19 cellular contexts compared by ENCODE assay signal in the genomic region with DNA sequence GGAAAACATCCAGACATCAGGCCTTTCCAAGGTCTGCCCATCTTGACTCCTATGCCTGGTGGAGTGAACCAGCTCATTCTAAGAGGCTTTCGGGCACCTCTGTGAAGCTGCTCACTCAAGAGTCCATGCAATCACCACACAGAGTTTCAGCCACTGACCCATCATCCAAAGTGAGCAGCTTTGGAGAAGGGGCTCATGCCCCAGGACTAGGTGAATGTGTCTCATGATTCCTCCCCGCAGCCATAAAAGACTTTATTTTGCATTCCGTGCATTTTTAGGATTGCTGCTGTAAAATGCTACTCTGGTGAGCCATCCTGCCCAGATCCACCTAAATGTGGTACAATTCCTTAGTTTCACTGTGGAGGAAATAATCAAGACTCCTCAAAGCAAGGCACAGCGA. TPM values are rescaled to one million over a fixed set of nuclear protein-coding genes. Genes with fewer than 3 reads are reported as not detected.
DNase-seq lines count a peak whose midpoint lies in the region; ATAC-seq, FAIRE-seq and TF ChIP-seq lines count a peak whose summit lies in the region.
"Had no signal": no experiment of that assay in that cellular context is flagged by ENCODE, and none has a peak within 500 bp of the region (broad histone marks: within the 10 kb centered on the region; RNA-seq: fewer than 3 reads in every experiment).

No MANE protein-coding gene starts in this region.

- H3K4me2 ChIP-seq in trophoblast cell (ENCODE audit: low read length) (peak overlapping the region; percentile 13), neuronal stem cell (ENCODE audit: insufficient read depth, low read length, poor library complexity, severe bottlenecking) (no peak overlapping the region)

- ATAC-seq in HG03095 (IDR thresholded peaks at IDR 0.05; ENCODE audit: unreplicated experiment) (no peak), HG03039 (IDR thresholded peaks at IDR 0.05; ENCODE audit: unreplicated experiment) (no peak)
- ATAC-seq: gastrocnemius medialis, HepG2 had no signal

- H2BK120ac ChIP-seq in trophoblast cell (ENCODE audit: insufficient read depth, low read length, poor library complexity) (peak overlapping the region; percentile 89), neuronal stem cell (ENCODE audit: low read depth, low read length) (no peak overlapping the region)

- H3K27me3 Mint-ChIP-seq in Caco-2 (ENCODE audit: insufficient read depth, unreplicated experiment), result no peaks in the 10 kb centered on the region

- H3K4ac ChIP-seq in trophoblast cell (ENCODE audit: low read depth, low read length) (peak overlapping the region; percentile 33), neuronal stem cell (ENCODE audit: low read length) (no peak overlapping the region)

- H2BK15ac ChIP-seq in neuronal stem cell (ENCODE audit: low read length), result no peak overlapping the region

- peak overlapping the region; percentile 65 for H4K8ac ChIP-seq in trophoblast cell (ENCODE audit: low read depth, low read length)
- H4K8ac ChIP-seq in neuronal stem cell (ENCODE audit: low read depth, low read length), result no peak overlapping the region

- H3K23ac ChIP-seq in trophoblast cell (ENCODE audit: low read length), result no peak overlapping the region
- H3K23ac ChIP-seq in neuronal stem cell (ENCODE audit: low read depth, low read length, poor library complexity), result no peak overlapping the region

- H3K4me3 ChIP-seq in Caco-2 (ENCODE audit: low read depth, low read length), result no peak overlapping the region
- H3K4me3 ChIP-seq in HUES6 (ENCODE audit: low read depth, low read length), result no peak overlapping the region
- H3K4me3 ChIP-seq in bronchial epithelial cell (ENCODE audit: low read depth, low read length), result no peak overlapping the region
- H3K4me3 ChIP-seq in trophoblast cell (ENCODE audit: low read depth, low read length), result no peak overlapping the region
- H3K4me3 ChIP-seq in neuronal stem cell (ENCODE audit: low read length in 2 of 2), result no peak overlapping the region
- H3K4me3 ChIP-seq: gastrocnemius medialis, SK-N-MC had no signal

- peaks cover 7% of the 10 kb centered on the region for H3K36me3 Mint-ChIP-seq in Caco-2 (ENCODE audit: insufficient read depth, unreplicated experiment)

- H3K9me3 Mint-ChIP-seq in Caco-2 (ENCODE audit: unreplicated experiment), result peaks cover 9% of the 10 kb centered on the region

- TF ChIP-seq CTCF in Caco-2 (IDR thresholded peaks at IDR 0.05; ENCODE audit: insufficient read depth in 1 of 2, low read depth in 1 of 2, low read length in 1 of 2, severe bottlenecking in 1 of 2, unreplicated experiment in 1 of 2), result no peak
- TF ChIP-seq CTCF in bronchial epithelial cell (IDR thresholded peaks at IDR 0.05; ENCODE audit: insufficient read depth, low read length, severe bottlenecking), result no peak

- H2AFZ ChIP-seq in trophoblast cell (ENCODE audit: insufficient read depth, low read length, poor library complexity), result peak overlapping the region; percentile 45
- no peak overlapping the region for H2AFZ ChIP-seq in neuronal stem cell (ENCODE audit: low read length)

- H3K27ac Mint-ChIP-seq in Caco-2 (ENCODE audit: unreplicated experiment), result peak overlapping the region; percentile 89

- CTCF ChIA-PET in Caco-2 (lab: Charles Lee), result no interaction called here

- peaks cover 1% of the 10 kb centered on the region for H3K79me2 ChIP-seq in trophoblast cell (ENCODE audit: control insufficient read depth, insufficient read depth, low read length, poor library complexity)

- WGBS in trophoblast cell (ENCODE audit: extremely low coverage, insufficient coverage, insufficient read length), result no CpG with 5 or more reads among the region's 4 CpGs
- WGBS in neuronal stem cell (ENCODE audit: extremely low coverage in 2 of 2, insufficient read length in 2 of 2, insufficient replicate concordance in 1 of 2), 2 donors, result no CpG with 5 or more reads among the region's 4 CpGs

- H3K4me3 Mint-ChIP-seq in Caco-2 (ENCODE audit: unreplicated experiment), result peak overlapping the region; percentile 4

- peaks cover 42% of the 10 kb centered on the region for H3K4me1 Mint-ChIP-seq in Caco-2 (ENCODE audit: low read depth, unreplicated experiment)

- no peaks in the 10 kb centered on the region for H3K9me3 ChIP-seq in Caco-2
- H3K9me3 ChIP-seq in HUES6 (ENCODE audit: control insufficient read depth, insufficient read depth, low read depth, low read length), result no peaks in the 10 kb centered on the region
- H3K9me3 ChIP-seq in trophoblast cell (ENCODE audit: insufficient read depth, low read depth, low read length), result no peaks in the 10 kb centered on the region
- no peaks in the 10 kb centered on the region for H3K9me3 ChIP-seq in neuronal stem cell (replicated peaks in 1 of 2; ENCODE audit: control insufficient read depth in 2 of 2, insufficient read depth in 1 of 2, low read depth in 1 of 2, low read length in 2 of 2)
- H3K9me3 ChIP-seq: gastrocnemius medialis had no signal

- H3K14ac ChIP-seq in trophoblast cell (ENCODE audit: low read length) (peak overlapping the region; percentile 79), neuronal stem cell (ENCODE audit: low read length) (no peak overlapping the region)

- POLR2A ChIA-PET in Caco-2 (lab: Charles Lee), result interaction anchor here (0.6 to 1.5 kb wide), 2 partner anchors 10 to 157 kb away, joined by 4 to 9 read pairs; no protein-coding TSS in a partner anchor

- FAIRE-seq in bronchial epithelial cell (lab: Jason Lieb, UNC), result peak; percentile 18
- FAIRE-seq: HepG2, TTC549 had no signal

- H2BK12ac ChIP-seq in trophoblast cell (ENCODE audit: low read length), result peak overlapping the region; percentile 72
- no peak overlapping the region for H2BK12ac ChIP-seq in neuronal stem cell (ENCODE audit: low read length)

- H3K27me3 ChIP-seq in Caco-2 (replicated peaks; ENCODE audit: control insufficient read depth, insufficient read depth, low read length) (no peaks in the 10 kb centered on the region), HUES6 (ENCODE audit: control insufficient read depth, insufficient read depth, low read length) (no peaks in the 10 kb centered on the region), bronchial epithelial cell (ENCODE audit: control insufficient read depth, insufficient read depth, low read length) (no peaks in the 10 kb centered on the region), trophoblast cell (ENCODE audit: insufficient read depth, low read length) (no peaks in the 10 kb centered on the region), neuronal stem cell (ENCODE audit: control insufficient read depth in 3 of 3, insufficient read depth in 3 of 3, low read depth in 1 of 3, low read length in 3 of 3) (peaks cover 0 to 33% (median 0%) of the 10 kb centered on the region in 3 experiments)
- H3K27me3 ChIP-seq: gastrocnemius medialis had no signal

- H2AK5ac ChIP-seq in trophoblast cell (ENCODE audit: low read length), result peak overlapping the region; percentile 66
- no peak overlapping the region for H2AK5ac ChIP-seq in neuronal stem cell (ENCODE audit: low read depth, low read length)

- H4K91ac ChIP-seq in trophoblast cell (ENCODE audit: low read depth, low read length), result peak overlapping the region; percentile 91
- no peak overlapping the region for H4K91ac ChIP-seq in neuronal stem cell (ENCODE audit: low read depth, low read length, poor library complexity)

- H3K27ac ChIP-seq in HUES6 (ENCODE audit: low read depth, low read length), result no peak overlapping the region
- H3K27ac ChIP-seq in trophoblast cell (ENCODE audit: low read depth, low read length), result peak overlapping the region; percentile 84
- no peak overlapping the region for H3K27ac ChIP-seq in neuronal stem cell (replicated peaks; ENCODE audit: low read length)
- H3K27ac ChIP-seq: gastrocnemius medialis, SK-N-MC had no signal

- peaks cover 53% of the 10 kb centered on the region for H3K4me1 ChIP-seq in Caco-2
- H3K4me1 ChIP-seq in HUES6 (ENCODE audit: control insufficient read depth, insufficient read depth, low read length), result peaks cover 28% of the 10 kb centered on the region
- peaks cover 10 to 24% of the 10 kb centered on the region in 2 experiments for H3K4me1 ChIP-seq in trophoblast cell (ENCODE audit: control insufficient read depth in 1 of 2, insufficient read depth in 2 of 2, low read length in 2 of 2)
- H3K4me1 ChIP-seq in neuronal stem cell (ENCODE audit: control insufficient read depth in 2 of 2, insufficient read depth in 1 of 2, low read depth in 1 of 2, low read length in 2 of 2), result peaks cover 0 to 3% of the 10 kb centered on the region in 2 donors
- H3K4me1 ChIP-seq: gastrocnemius medialis had no signal

- intact Hi-C loops in Caco-2 (cut with micrococcal nuclease; ENCODE audit: unreplicated experiment) (loop anchor here (1.0 kb wide), 1 partner anchor 10 kb away; no protein-coding TSS in a partner anchor), head of caudate nucleus (cut with DNase I) (no loop called here)

- DNase-seq in Caco-2 (peak; percentile 63 to 70), bronchial epithelial cell (ENCODE audit: low read depth) (no peak), trophoblast cell (peak; percentile 75 to 92), head of caudate nucleus (no peak), neuronal stem cell (ENCODE audit: low spot score) (no peak)
- DNase-seq: activated naive CD4-positive, alpha-beta T cell; C1 segment of cervical spinal cord; DMS79; gastrocnemius medialis; NCI-H1436; NCI-H2227 treated with DMSO at 0.1 percent for 48 hours; occipital lobe; stimulated activated CD4-positive, alpha-beta T cell treated with anti-CD3 and anti-CD28 coated beads, Interleukin-12 subunit alpha, Interleukin-12 subunit beta, amount 100 ng/mL, for 4 hours had no signal

- H3K79me1 ChIP-seq in trophoblast cell (ENCODE audit: low read length) (peaks cover 32% of the 10 kb centered on the region), neuronal stem cell (ENCODE audit: low read depth, low read length) (no peaks in the 10 kb centered on the region)

- H3K18ac ChIP-seq in trophoblast cell (ENCODE audit: low read length) (peak overlapping the region; percentile 69), neuronal stem cell (ENCODE audit: low read length) (no peak overlapping the region)

- BruUV-seq in Caco-2 (replicated peaks; lab: Mats Ljungman, UMichigan), result TSS peak; percentile 32

- H3K36me3 ChIP-seq in Caco-2 (ENCODE audit: control insufficient read depth, insufficient read depth, low read length), result no peaks in the 10 kb centered on the region
- no peaks in the 10 kb centered on the region for H3K36me3 ChIP-seq in HUES6 (ENCODE audit: control insufficient read depth, insufficient read depth, low read length)
- H3K36me3 ChIP-seq in bronchial epithelial cell (ENCODE audit: control insufficient read depth, insufficient read depth, low read length), result no peaks in the 10 kb centered on the region
- no peaks in the 10 kb centered on the region for H3K36me3 ChIP-seq in trophoblast cell (ENCODE audit: control insufficient read depth in 1 of 2, insufficient read depth in 2 of 2, low read length in 2 of 2)
- H3K36me3 ChIP-seq in neuronal stem cell (replicated peaks in 1 of 2; ENCODE audit: control insufficient read depth in 2 of 2, insufficient read depth in 2 of 2, low read length in 2 of 2), result no peaks in the 10 kb centered on the region
- H3K36me3 ChIP-seq: gastrocnemius medialis had no signal

- H2BK5ac ChIP-seq in trophoblast cell (ENCODE audit: low read depth, low read length, poor library complexity) (peak overlapping the region; percentile 34), neuronal stem cell (ENCODE audit: low read length) (no peak overlapping the region)

- peak overlapping the region; percentile 20 for H4K12ac ChIP-seq in trophoblast cell (ENCODE audit: low read depth, low read length)

- H3K9ac ChIP-seq in HUES6 (ENCODE audit: low read length), result peak overlapping the region; percentile 19
- H3K9ac ChIP-seq in trophoblast cell (ENCODE audit: low read length), result no peak overlapping the region
- no peak overlapping the region for H3K9ac ChIP-seq in neuronal stem cell (ENCODE audit: low read depth, low read length, poor library complexity)

RNA-seq across cellular contexts. Expression of a gene that starts 44.5 kb away (rescaled TPM):
- total RNA-seq in Caco-2 (2022) (282 and 290 TPM in 2 replicates), bronchial epithelial cell (314 and 407 TPM in 2 replicates)
- 490 and 492 TPM in 2 replicates for polyA plus RNA-seq in trophoblast cell (2013)
- 32.4 TPM for polyA plus RNA-seq in neuronal stem cell (2013, experiment 1 of 2)
- polyA plus RNA-seq in neuronal stem cell (2013, experiment 2 of 2), result 32.9 TPM

Comparison
In these comparisons a context has a peak if more than half of its experiments do, and no peak if none do; other contexts are left out.
1. DNase-seq: peak in Caco-2 (2 of 2) and trophoblast cell (2 of 2); none in bronchial epithelial cell (single experiment), head of caudate nucleus (0 of 42) and neuronal stem cell (single experiment).